In genomic region chr10:22230331-22230833, GRCh38 we compare ENCODE assay signal across 1 cellular context.
A peak's percentile ranks its signal among the peaks of the same experiment; 100 is the strongest.
TF ChIP-seq lines count a peak whose summit lies in the region.

No MANE protein-coding gene starts in this region.

TF ChIP-seq in K562, 482 proteins besides CTCF, POLR2A, EP300 and RAD21 (continued from another document and continues in another):
- TF ChIP-seq MGA (IDR thresholded peaks at IDR 0.05) (peak; percentile 86), CREBBP (IDR thresholded peaks at IDR 0.05; ENCODE audit: low read depth, low read length) (no peak), ZNF407 (IDR thresholded peaks at IDR 0.05; ENCODE audit: low read depth) (no peak), ERF (CRISPR knock-in tag; IDR thresholded peaks at IDR 0.05) (0 out of 2 replicates have a peak, but pooled peaks have one; percentile 38), MNT (conservative IDR thresholded peaks at IDR 0.05) (peak in 1 of 2 experiments; percentile 44; a peak in 1 of 4 replicates), PHF8 (IDR thresholded peaks at IDR 0.05; ENCODE audit: borderline replicate concordance, low read length) (peak; percentile 29; the same call in 1 of the 2 replicates), ZNF165 (CRISPR knock-in tag; IDR thresholded peaks at IDR 0.05; ENCODE audit: borderline replicate concordance) (no peak), RBM15 (IDR thresholded peaks at IDR 0.05; ENCODE audit: insufficient read depth, low read length) (no peak), ZEB2 (IDR thresholded peaks at IDR 0.05) (no peak), ZNF316 (IDR thresholded peaks at IDR 0.05) (peak; percentile 54; the same call in 1 of the 2 replicates), RCOR1 (IDR thresholded peaks at IDR 0.05; ENCODE audit: borderline replicate concordance in 1 of 2, low read depth in 2 of 2, low read length in 2 of 2) (0 out of 4 replicates have a peak, but pooled peaks of 1 of the 2 experiments have one; percentile 34), MAFK (IDR thresholded peaks at IDR 0.05; ENCODE audit: low read length) (peak; percentile 30; the same call in 1 of the 2 replicates), STAT5A (IDR thresholded peaks at IDR 0.05; ENCODE audit: borderline replicate concordance, low read length) (no peak), ZNF77 (CRISPR knock-in tag; IDR thresholded peaks at IDR 0.05) (no peak), PTTG1 (tag; IDR thresholded peaks at IDR 0.05; ENCODE audit: low read depth) (no peak), RB1 (IDR thresholded peaks at IDR 0.05; ENCODE audit: low read depth) (peak; percentile 10; the same call in 1 of the 2 replicates), ARID1B (IDR thresholded peaks at IDR 0.05) (no peak), DEAF1 (CRISPR knock-in tag; IDR thresholded peaks at IDR 0.05) (no peak), LARP7 (IDR thresholded peaks at IDR 0.05) (no peak), HDAC3 (IDR thresholded peaks at IDR 0.05; ENCODE audit: borderline replicate concordance, partially characterized antibody) (no peak), PYGO2 (tag; IDR thresholded peaks at IDR 0.05) (no peak), NR3C1 (CRISPR knock-in tag; IDR thresholded peaks at IDR 0.05) (no peak), DPF2 (IDR thresholded peaks at IDR 0.05) (no peak; the same call in 1 of the 2 replicates), RBM25 (IDR thresholded peaks at IDR 0.05; ENCODE audit: low read depth, low read length, severe bottlenecking) (peak; percentile 6), ETV6 (IDR thresholded peaks at IDR 0.05; ENCODE audit: borderline replicate concordance in 1 of 2, low read depth in 2 of 2, low read length in 1 of 2) (no peak), ETV6 (CRISPR knock-in tag; IDR thresholded peaks at IDR 0.05; ENCODE audit: borderline replicate concordance) (no peak), TEAD4 (IDR thresholded peaks at IDR 0.05; ENCODE audit: low read length) (peak; percentile 39; the same call in 1 of the 2 replicates), TEAD4 (CRISPR knock-in tag; IDR thresholded peaks at IDR 0.05; ENCODE audit: borderline replicate concordance) (no peak)
- TF ChIP-seq, protein P1, sequence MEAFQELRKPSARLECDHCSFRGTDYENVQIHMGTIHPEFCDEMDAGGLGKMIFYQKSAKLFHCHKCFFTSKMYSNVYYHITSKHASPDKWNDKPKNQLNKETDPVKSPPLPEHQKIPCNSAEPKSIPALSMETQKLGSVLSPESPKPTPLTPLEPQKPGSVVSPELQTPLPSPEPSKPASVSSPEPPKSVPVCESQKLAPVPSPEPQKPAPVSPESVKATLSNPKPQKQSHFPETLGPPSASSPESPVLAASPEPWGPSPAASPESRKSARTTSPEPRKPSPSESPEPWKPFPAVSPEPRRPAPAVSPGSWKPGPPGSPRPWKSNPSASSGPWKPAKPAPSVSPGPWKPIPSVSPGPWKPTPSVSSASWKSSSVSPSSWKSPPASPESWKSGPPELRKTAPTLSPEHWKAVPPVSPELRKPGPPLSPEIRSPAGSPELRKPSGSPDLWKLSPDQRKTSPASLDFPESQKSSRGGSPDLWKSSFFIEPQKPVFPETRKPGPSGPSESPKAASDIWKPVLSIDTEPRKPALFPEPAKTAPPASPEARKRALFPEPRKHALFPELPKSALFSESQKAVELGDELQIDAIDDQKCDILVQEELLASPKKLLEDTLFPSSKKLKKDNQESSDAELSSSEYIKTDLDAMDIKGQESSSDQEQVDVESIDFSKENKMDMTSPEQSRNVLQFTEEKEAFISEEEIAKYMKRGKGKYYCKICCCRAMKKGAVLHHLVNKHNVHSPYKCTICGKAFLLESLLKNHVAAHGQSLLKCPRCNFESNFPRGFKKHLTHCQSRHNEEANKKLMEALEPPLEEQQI (IDR thresholded peaks at IDR 0.05): peak; percentile 90
